ENCODE assay signal across 1 cellular context in the genomic region with DNA sequence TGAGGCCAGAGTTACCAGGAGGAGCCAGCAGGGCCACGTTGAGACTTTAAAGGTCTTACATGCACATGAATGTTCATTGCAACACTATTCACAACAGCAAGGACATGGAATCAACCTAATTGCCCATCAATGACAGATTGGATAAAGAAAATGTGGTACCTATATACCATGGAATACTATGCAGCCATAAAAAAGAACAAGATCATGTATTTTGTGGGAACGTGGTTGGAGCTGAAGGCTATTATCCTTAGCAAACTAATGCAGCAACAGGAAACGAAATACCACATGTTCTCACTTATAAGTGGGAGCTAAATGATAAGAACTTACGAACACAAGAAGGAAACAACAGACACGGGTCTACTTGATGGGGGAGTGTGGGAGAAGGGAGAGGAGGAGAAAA. TPM values are rescaled to one million over a fixed set of nuclear protein-coding genes. Genes with fewer than 3 reads are reported as not detected.
"Had no signal": no experiment of that assay in that cellular context is flagged by ENCODE, and none has a peak within 500 bp of the region (broad histone marks: within the 10 kb centered on the region; RNA-seq: fewer than 3 reads in every experiment).

No MANE protein-coding gene starts in this region.

RNA-seq across cellular contexts. Expression of gene EGLN3, which starts 11.6 kb away (rescaled TPM):
- total RNA-seq: HT1080 had no signal
